In the genomic region with DNA sequence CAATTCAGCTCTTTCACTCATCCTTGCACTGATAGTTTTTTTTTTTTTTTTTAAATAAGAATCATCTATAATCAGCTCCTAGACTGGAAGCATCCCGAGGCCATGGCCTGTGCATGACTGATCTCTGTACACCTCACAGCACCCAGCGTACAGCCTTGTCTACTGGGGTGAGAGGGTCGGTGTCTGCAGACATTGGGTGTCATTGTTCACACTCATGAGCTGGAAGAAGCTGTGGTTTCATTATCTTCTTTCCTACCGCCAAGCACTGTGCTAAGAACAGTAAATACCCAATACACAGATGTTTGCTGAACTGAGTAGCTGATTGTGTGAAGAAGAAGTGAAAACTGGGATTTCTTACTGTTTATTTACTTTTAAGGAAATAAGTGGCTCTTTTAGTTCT, we compare ENCODE assay signal across 9 cellular contexts.
DNase-seq lines count a peak whose midpoint lies in the region; ATAC-seq, FAIRE-seq and TF ChIP-seq lines count a peak whose summit lies in the region.
"Had no signal": no experiment of that assay in that cellular context is flagged by ENCODE, and none has a peak within 500 bp of the region (broad histone marks: within the 10 kb centered on the region; RNA-seq: fewer than 3 reads in every experiment).

No MANE protein-coding gene starts in this region.

- H3K27me3 Mint-ChIP-seq in natural killer cell (ENCODE audit: low read depth in 2 of 2) (no peaks in the 10 kb centered on the region), WTC11 (ENCODE audit: low read depth) (no peaks in the 10 kb centered on the region)

- no peaks in the 10 kb centered on the region for H3K9me3 Mint-ChIP-seq in natural killer cell
- no peaks in the 10 kb centered on the region for H3K9me3 Mint-ChIP-seq in WTC11

- H3K4me3 Mint-ChIP-seq in natural killer cell, result peak overlapping the region; percentile 85
- H3K4me3 Mint-ChIP-seq in WTC11, result no peak overlapping the region

- POLR2A ChIA-PET in WTC11 (lab: Charles Lee), result interaction anchor here (0.6 to 0.7 kb wide), 2 partner anchors 19 to 80 kb away, joined by 3 read pairs; no protein-coding TSS in a partner anchor

- H3K36me3 Mint-ChIP-seq in natural killer cell, result no peaks in the 10 kb centered on the region
- H3K36me3 Mint-ChIP-seq in WTC11, result no peaks in the 10 kb centered on the region

- H3K4me1 Mint-ChIP-seq in natural killer cell (peaks cover 80 to 81% of the 10 kb centered on the region in 2 donors), WTC11 (peaks cover 37% of the 10 kb centered on the region)

- TF ChIP-seq CTCF in natural killer cell (IDR thresholded peaks at IDR 0.05), result no peak
- no peak for TF ChIP-seq CTCF in WTC11 (IDR thresholded peaks at IDR 0.05)

- DNase-seq in CD1c-positive myeloid dendritic cell (ENCODE audit: extremely low spot score), result peak; percentile 32
- no peak for DNase-seq in GM18507 (ENCODE audit: extremely low spot score, insufficient read length, low read depth)
- peak; percentile 34 for DNase-seq in amniotic epithelial cell (ENCODE audit: low read depth)
- DNase-seq in natural killer cell, result peak; percentile 41
- no peak for DNase-seq in effector CD4-positive, alpha-beta T cell
- DNase-seq in WTC11 (ENCODE audit: low spot score), result no peak
- DNase-seq: NCI-H446, SHP77 treated with DMSO at 0.1 percent for 48 hours had no signal

- CTCF ChIA-PET in WTC11 (lab: Charles Lee), result interaction anchor here (0.6 to 4.2 kb wide), 20 partner anchors 12 to 359 kb away, joined by 3 to 51 read pairs (median 7); no protein-coding TSS in a partner anchor

- intact Hi-C loops in natural killer cell (cut with micrococcal nuclease), result loop anchor here (1.0 to 10.0 kb wide), 9 partner anchors 11 to 530 kb away; partner anchors contain the start of genes HIPK2, KDM7A and PARP12

- H3K27ac Mint-ChIP-seq in natural killer cell (peak overlapping the region; percentile 94 to 97), WTC11 (no peak overlapping the region)

- FAIRE-seq in GM18507 (lab: Jason Lieb, UNC), result peak; percentile 18

- peak; percentile 74 to 78 (median 75) for ATAC-seq in natural killer cell
- ATAC-seq in WTC11, result no peak
- ATAC-seq in HG02973 (IDR thresholded peaks at IDR 0.05; ENCODE audit: unreplicated experiment), result no peak

TF ChIP-seq in WTC11, 78 proteins besides CTCF, POLR2A, EP300 and RAD21:
- TF ChIP-seq RELA (CRISPR knock-in tag; IDR thresholded peaks at IDR 0.05; ENCODE audit: borderline replicate concordance) (no peak), SOX15 (CRISPR knock-in tag; IDR thresholded peaks at IDR 0.05) (no peak), ZNF396 (CRISPR knock-in tag; IDR thresholded peaks at IDR 0.05; ENCODE audit: borderline replicate concordance) (no peak)

Comparison
In these comparisons a context has a peak if more than half of its experiments do, and no peak if none do; other contexts are left out.
1. DNase-seq: peak in CD1c-positive myeloid dendritic cell (single experiment), amniotic epithelial cell (single experiment) and natural killer cell (single experiment); none in GM18507 (single experiment), effector CD4-positive, alpha-beta T cell (single experiment) and WTC11 (single experiment).
2. ATAC-seq: peak in natural killer cell (3 of 3); none in WTC11 (single experiment) and HG02973 (single experiment).